ENCODE assay signal across 9 cellular contexts in the genomic region with DNA sequence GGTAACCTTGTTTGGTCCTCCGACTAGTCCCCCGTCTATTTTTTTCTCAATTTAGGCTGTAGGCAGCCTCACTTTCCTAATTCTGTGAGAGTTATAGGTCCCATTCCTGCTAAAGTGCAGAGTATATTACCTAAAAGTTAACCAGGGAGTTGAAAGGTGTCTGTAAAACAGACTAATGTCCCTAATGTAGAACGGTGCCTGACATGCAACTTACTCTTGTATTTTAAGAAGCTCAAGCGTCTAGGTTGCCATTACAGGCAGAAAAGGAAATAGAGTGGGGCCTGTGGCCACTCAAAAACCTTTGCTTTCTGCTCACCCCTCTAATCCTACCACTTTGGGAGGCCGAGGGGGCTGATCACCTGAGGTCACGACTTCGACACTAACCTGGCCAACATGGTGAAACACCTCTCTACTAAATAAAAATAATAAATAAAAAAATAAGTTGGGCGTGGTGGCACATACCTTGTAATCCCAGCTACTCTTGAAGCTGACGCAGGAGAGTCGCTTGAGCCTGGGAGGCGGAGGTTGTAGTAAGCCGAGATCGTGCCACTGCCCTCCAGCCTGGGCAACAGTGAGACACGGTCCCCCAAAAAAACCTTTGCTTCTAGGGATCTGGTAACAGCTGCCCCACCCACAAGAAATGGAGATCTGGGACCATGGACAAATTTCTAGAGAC. TPM values are rescaled to one million over a fixed set of nuclear protein-coding genes. Genes with fewer than 3 reads are reported as not detected.
DNase-seq lines count a peak whose midpoint lies in the region; ATAC-seq, FAIRE-seq and TF ChIP-seq lines count a peak whose summit lies in the region.
"Had no signal": no experiment of that assay in that cellular context is flagged by ENCODE, and none has a peak within 500 bp of the region (broad histone marks: within the 10 kb centered on the region; RNA-seq: fewer than 3 reads in every experiment).

No MANE protein-coding gene starts in this region.

- intact Hi-C loops in kidney (cut with DNase I): no loop called here

- H3K9ac ChIP-seq in kidney (ENCODE audit: low read length in 2 of 2) (peak overlapping the region; percentile 99 to 100), stomach smooth muscle (ENCODE audit: low read length in 2 of 2) (peak overlapping the region; percentile 88 to 89)

- H3K4me3 ChIP-seq in kidney (ENCODE audit: low read length in 2 of 2) (peak overlapping the region; percentile 96 to 100), stomach smooth muscle (ENCODE audit: low read length in 2 of 2) (peak overlapping the region; percentile 74 to 96)

- H3K36me3 ChIP-seq in kidney (ENCODE audit: control insufficient read depth in 1 of 2, insufficient read depth in 2 of 2, low read length in 2 of 2) (peaks cover 0 to 2% of the 10 kb centered on the region in 2 donors), stomach smooth muscle (ENCODE audit: control insufficient read depth in 2 of 2, insufficient read depth in 2 of 2, low read length in 2 of 2) (peaks cover 3 to 4% of the 10 kb centered on the region in 2 donors)

- H3K4me3 Mint-ChIP-seq in activated naive CD8-positive, alpha-beta T cell treated with anti-CD3 and anti-CD28 coated beads, Interleukin-2, amount 50 U/mL, for 24 hours: peak overlapping the region; percentile 91

- H3K27ac ChIP-seq in kidney (ENCODE audit: low read depth in 2 of 2, low read length in 2 of 2) (peak overlapping the region; percentile 93 to 96), stomach smooth muscle (ENCODE audit: low read length) (peak overlapping the region; percentile 98)

- no peak for FAIRE-seq in kidney (lab: Jason Lieb, UNC)
- FAIRE-seq: colon had no signal

- H3K4me1 Mint-ChIP-seq in activated naive CD8-positive, alpha-beta T cell treated with anti-CD3 and anti-CD28 coated beads, Interleukin-2, amount 50 U/mL, for 24 hours: peaks cover 66% of the 10 kb centered on the region

- no peak for ATAC-seq in activated naive CD8-positive, alpha-beta T cell treated with anti-CD3 and anti-CD28 coated beads, Interleukin-2, amount 50 U/mL, for 24 hours
- no peak for ATAC-seq in GM18511 (IDR thresholded peaks at IDR 0.05; ENCODE audit: unreplicated experiment)
- no peak for ATAC-seq in GM21515 (IDR thresholded peaks at IDR 0.05; ENCODE audit: unreplicated experiment)

- H3K27me3 Mint-ChIP-seq in activated naive CD8-positive, alpha-beta T cell treated with anti-CD3 and anti-CD28 coated beads, Interleukin-2, amount 50 U/mL, for 24 hours: peaks cover 9% of the 10 kb centered on the region

- DNase-seq in NCI-H146 (lab: John Stamatoyannopoulos, UW) (peak; percentile 46), NCI-H146 treated with DMSO at 0.1 percent for 48 hours (lab: John Stamatoyannopoulos, UW; ENCODE audit: unreplicated experiment) (no peak), NCI-H510A treated with DMSO at 0.1 percent for 48 hours (lab: John Stamatoyannopoulos, UW) (peak; percentile 55), kidney (no peak)
- no peak for DNase-seq in activated naive CD8-positive, alpha-beta T cell treated with anti-CD3 and anti-CD28 coated beads, Interleukin-2, amount 50 U/mL, for 24 hours

- no peaks in the 10 kb centered on the region for H3K9me3 Mint-ChIP-seq in activated naive CD8-positive, alpha-beta T cell treated with anti-CD3 and anti-CD28 coated beads, Interleukin-2, amount 50 U/mL, for 24 hours

- H3K4me1 ChIP-seq in kidney (ENCODE audit: control insufficient read depth in 1 of 2, insufficient read depth in 1 of 2, low read depth in 1 of 2, low read length in 2 of 2): peaks cover 5 to 7% of the 10 kb centered on the region in 2 donors
- peaks cover 9% of the 10 kb centered on the region for H3K4me1 ChIP-seq in stomach smooth muscle (ENCODE audit: control insufficient read depth, insufficient read depth, low read length)

- H3K27me3 ChIP-seq in stomach smooth muscle (ENCODE audit: control insufficient read depth in 1 of 2, insufficient read depth in 2 of 2, low read length in 2 of 2): no peaks in the 10 kb centered on the region

- no peaks in the 10 kb centered on the region for H3K9me3 ChIP-seq in kidney (ENCODE audit: control insufficient read depth in 1 of 2, low read length in 2 of 2)
- no peaks in the 10 kb centered on the region for H3K9me3 ChIP-seq in stomach smooth muscle (ENCODE audit: control insufficient read depth in 2 of 2, low read length in 2 of 2)

- peaks cover 23% of the 10 kb centered on the region for H3K36me3 Mint-ChIP-seq in activated naive CD8-positive, alpha-beta T cell treated with anti-CD3 and anti-CD28 coated beads, Interleukin-2, amount 50 U/mL, for 24 hours (ENCODE audit: low read depth)

- no peak for TF ChIP-seq CTCF in kidney (IDR thresholded peaks at IDR 0.05; ENCODE audit: borderline replicate concordance, extremely low read depth, insufficient read depth)

- peak overlapping the region; percentile 99 for H3K27ac Mint-ChIP-seq in activated naive CD8-positive, alpha-beta T cell treated with anti-CD3 and anti-CD28 coated beads, Interleukin-2, amount 50 U/mL, for 24 hours

RNA-seq across cellular contexts. Expression of a gene that starts 37.9 kb away (rescaled TPM):
- total RNA-seq in kidney: 10.6 TPM
- 6.3 TPM for polyA plus RNA-seq in kidney (ENCODE audit: insufficient read depth, low read depth, low replicate concordance)

Comparison
In these comparisons a context has a peak if more than half of its experiments do, and no peak if none do; other contexts are left out.
1. DNase-seq: peak in NCI-H146 (single experiment) and NCI-H510A treated with DMSO at 0.1 percent for 48 hours (single experiment); none in NCI-H146 treated with DMSO at 0.1 percent for 48 hours (single experiment), activated naive CD8-positive, alpha-beta T cell treated with anti-CD3 and anti-CD28 coated beads, Interleukin-2, amount 50 U/mL, for 24 hours (single experiment) and kidney (single experiment).